In genomic region chr1:29631361-29631760, GRCh38 we compare ENCODE assay signal across 16 cellular contexts.
"Had no signal": no experiment of that assay in that cellular context is flagged by ENCODE, and none has a peak within 500 bp of the region (broad histone marks: within the 10 kb centered on the region; RNA-seq: fewer than 3 reads in every experiment).

No MANE protein-coding gene starts in this region.

- ATAC-seq: activated CD4-positive, CD25-positive, alpha-beta regulatory T cell treated with anti-CD3 and anti-CD28 coated beads, Interleukin-2, amount 50 U/mL, for 24 hours; left cardiac atrium; mucosa of descending colon; naive thymus-derived CD8-positive, alpha-beta T cell; right cardiac atrium; stimulated activated naive CD8-positive, alpha-beta T cell treated with anti-CD3 and anti-CD28 coated beads, Interleukin-15, amount 100 ng/mL, for 72 hours; T-cell; upper lobe of right lung had no signal

- DNase-seq: activated naive CD4-positive, alpha-beta T cell; aorta; esophagus squamous epithelium; left cardiac atrium; mucosa of descending colon; nucleus accumbens; right cardiac atrium; SK-N-SH; small intestine; stimulated activated naive CD8-positive, alpha-beta T cell treated with anti-CD3 and anti-CD28 coated beads, Interleukin-15, amount 100 ng/mL, for 72 hours; T-cell; T-helper 9 cell; testis; upper lobe of right lung had no signal
